Comparison of ENCODE assay signal across 16 cellular contexts in genomic region chrX:259692-260355, GRCh38. TPM values are rescaled to one million over a fixed set of nuclear protein-coding genes. Genes with fewer than 3 reads are reported as not detected.
DNase-seq lines count a peak whose midpoint lies in the region; ATAC-seq and TF ChIP-seq lines count a peak whose summit lies in the region.
"Had no signal": no experiment of that assay in that cellular context is flagged by ENCODE, and none has a peak within 500 bp of the region (broad histone marks: within the 10 kb centered on the region; RNA-seq: fewer than 3 reads in every experiment).

No MANE protein-coding gene starts in this region.

- H3K27ac ChIP-seq in GM23338 (ENCODE audit: low read depth) = peak overlapping the region; percentile 4; the same call in 1 of the 2 replicates
- H3K27ac ChIP-seq: adrenal gland, esophagus muscularis mucosa had no signal

- POLR2A ChIA-PET in Caco-2 (lab: Charles Lee) = no interaction called here

- H3K4me1 ChIP-seq in Caco-2 = peaks cover 32% of the 10 kb centered on the region
- H3K4me1 ChIP-seq in GM23338 (ENCODE audit: insufficient read depth) = no peaks in the 10 kb centered on the region; the same call in 1 of the 2 replicates
- peaks cover 8% of the 10 kb centered on the region for H3K4me1 ChIP-seq in mucosa of descending colon (ENCODE audit: low read depth)

- ATAC-seq in GM23338 (no peak; the same call in 2 of the 3 replicates), mucosa of descending colon (peak; percentile 56), HG02588 (IDR thresholded peaks at IDR 0.05; ENCODE audit: unreplicated experiment) (no peak), GM18519 (IDR thresholded peaks at IDR 0.05; ENCODE audit: low FRiP score, unreplicated experiment) (no peak)

- DNase-seq in Caco-2 = peak; percentile 49 to 62
- peak; percentile 56 for DNase-seq in GM23338 (ENCODE audit: low spot score)
- no peak for DNase-seq in activated naive CD8-positive, alpha-beta T cell treated with anti-CD3 and anti-CD28 coated beads for 36 hours
- DNase-seq in mucosa of descending colon = peak in 2 of 3 donors; percentile 19 to 54
- no peak for DNase-seq in activated T-cell treated with anti-CD3 and anti-CD28 coated beads, Interleukin-2, amount 50 U/mL, for 24 hours
- no peak for DNase-seq in activated T-cell treated with anti-CD3 and anti-CD28 coated beads for 4 hours
- DNase-seq: adrenal gland; CD4-positive, alpha-beta T cell; GF-D8; hippocampal formation; NCI-H1105; NCI-H510A treated with DMSO at 0.1 percent for 48 hours had no signal

- H3K36me3 Mint-ChIP-seq in Caco-2 (ENCODE audit: insufficient read depth, unreplicated experiment) = peaks cover 13% of the 10 kb centered on the region
- H3K36me3 Mint-ChIP-seq in GM23338 (ENCODE audit: low read depth) = peaks cover 3% of the 10 kb centered on the region; the same call in 2 of the 3 replicates
- H3K36me3 Mint-ChIP-seq in activated naive CD8-positive, alpha-beta T cell treated with anti-CD3 and anti-CD28 coated beads for 36 hours = no peaks in the 10 kb centered on the region
- H3K36me3 Mint-ChIP-seq in activated T-cell treated with anti-CD3 and anti-CD28 coated beads, Interleukin-2, amount 50 U/mL, for 24 hours (ENCODE audit: low read depth) = no peaks in the 10 kb centered on the region
- H3K36me3 Mint-ChIP-seq: IgD-negative memory B cell had no signal

- H3K9me3 Mint-ChIP-seq in Caco-2 (ENCODE audit: unreplicated experiment) (no peaks in the 10 kb centered on the region), GM23338 (peaks cover 69% of the 10 kb centered on the region)
- H3K9me3 Mint-ChIP-seq in activated naive CD8-positive, alpha-beta T cell treated with anti-CD3 and anti-CD28 coated beads for 36 hours = no peaks in the 10 kb centered on the region
- H3K9me3 Mint-ChIP-seq in activated T-cell treated with anti-CD3 and anti-CD28 coated beads, Interleukin-2, amount 50 U/mL, for 24 hours = no peaks in the 10 kb centered on the region
- H3K9me3 Mint-ChIP-seq: CD4-positive, alpha-beta T cell; IgD-negative memory B cell had no signal

- H3K4me3 ChIP-seq in Caco-2 (ENCODE audit: low read depth, low read length) (no peak overlapping the region), GM23338 (no peak overlapping the region), mucosa of descending colon (no peak overlapping the region)
- H3K4me3 ChIP-seq: adrenal gland, esophagus muscularis mucosa had no signal

- H3K4me1 Mint-ChIP-seq in Caco-2 (ENCODE audit: low read depth, unreplicated experiment) = peaks cover 29% of the 10 kb centered on the region
- H3K4me1 Mint-ChIP-seq in GM23338 = no peaks in the 10 kb centered on the region
- no peaks in the 10 kb centered on the region for H3K4me1 Mint-ChIP-seq in activated naive CD8-positive, alpha-beta T cell treated with anti-CD3 and anti-CD28 coated beads for 36 hours
- no peaks in the 10 kb centered on the region for H3K4me1 Mint-ChIP-seq in activated T-cell treated with anti-CD3 and anti-CD28 coated beads, Interleukin-2, amount 50 U/mL, for 24 hours (ENCODE audit: low read depth)

- peak overlapping the region; percentile 48 for H3K27ac Mint-ChIP-seq in Caco-2 (ENCODE audit: unreplicated experiment)
- H3K27ac Mint-ChIP-seq in GM23338 = no peak overlapping the region; the same call in 1 of the 2 replicates
- H3K27ac Mint-ChIP-seq in activated naive CD8-positive, alpha-beta T cell treated with anti-CD3 and anti-CD28 coated beads for 36 hours = no peak overlapping the region
- no peak overlapping the region for H3K27ac Mint-ChIP-seq in activated T-cell treated with anti-CD3 and anti-CD28 coated beads, Interleukin-2, amount 50 U/mL, for 24 hours
- H3K27ac Mint-ChIP-seq: CD4-positive, alpha-beta T cell had no signal

- H3K4me2 ChIP-seq in GM23338 = peak overlapping the region; percentile 31; the same call in 1 of the 2 replicates

- CTCF ChIA-PET in Caco-2 (lab: Charles Lee) = no interaction called here

- H3K4me3 Mint-ChIP-seq in Caco-2 (ENCODE audit: unreplicated experiment) (no peak overlapping the region), GM23338 (no peak overlapping the region)
- H3K4me3 Mint-ChIP-seq in activated naive CD8-positive, alpha-beta T cell treated with anti-CD3 and anti-CD28 coated beads for 36 hours = peak overlapping the region; percentile 18
- H3K4me3 Mint-ChIP-seq in activated T-cell treated with anti-CD3 and anti-CD28 coated beads, Interleukin-2, amount 50 U/mL, for 24 hours = no peak overlapping the region
- H3K4me3 Mint-ChIP-seq: CD4-positive, alpha-beta T cell had no signal

- no peaks in the 10 kb centered on the region for H4K20me1 ChIP-seq in GM23338 (replicated peaks; ENCODE audit: insufficient read depth)

- peaks cover 12% of the 10 kb centered on the region; the same call in 1 of the 2 replicates for H3F3A ChIP-seq in GM23338 (replicated peaks; ENCODE audit: low read depth)

- H3K27me3 Mint-ChIP-seq in Caco-2 (ENCODE audit: insufficient read depth, unreplicated experiment) (no peaks in the 10 kb centered on the region), GM23338 (ENCODE audit: insufficient read depth, low read depth, poor library complexity) (peaks cover 2% of the 10 kb centered on the region)
- H3K27me3 Mint-ChIP-seq in activated naive CD8-positive, alpha-beta T cell treated with anti-CD3 and anti-CD28 coated beads for 36 hours = no peaks in the 10 kb centered on the region
- H3K27me3 Mint-ChIP-seq in activated T-cell treated with anti-CD3 and anti-CD28 coated beads, Interleukin-2, amount 50 U/mL, for 24 hours = no peaks in the 10 kb centered on the region
- H3K27me3 Mint-ChIP-seq: CD4-positive, alpha-beta T cell; IgD-negative memory B cell had no signal

- H2AFZ ChIP-seq in GM23338 = no peak overlapping the region

- no TSS peak for BruUV-seq in Caco-2 (replicated peaks; lab: Mats Ljungman, UMichigan)

- H3K36me3 ChIP-seq in Caco-2 (ENCODE audit: control insufficient read depth, insufficient read depth, low read length) = no peaks in the 10 kb centered on the region
- H3K36me3 ChIP-seq in GM23338 (ENCODE audit: insufficient read depth) = no peaks in the 10 kb centered on the region
- H3K36me3 ChIP-seq in mucosa of descending colon (ENCODE audit: low read depth) = no peaks in the 10 kb centered on the region
- H3K36me3 ChIP-seq: adrenal gland, esophagus muscularis mucosa had no signal

- H3K27me3 ChIP-seq in Caco-2 (replicated peaks; ENCODE audit: control insufficient read depth, insufficient read depth, low read length) = no peaks in the 10 kb centered on the region
- no peaks in the 10 kb centered on the region for H3K27me3 ChIP-seq in GM23338 (ENCODE audit: insufficient read depth)
- H3K27me3 ChIP-seq: adrenal gland had no signal

- H3K79me2 ChIP-seq in GM23338 (replicated peaks; ENCODE audit: insufficient read depth) = no peaks in the 10 kb centered on the region

- no peaks in the 10 kb centered on the region for H3K9me2 ChIP-seq in GM23338 (ENCODE audit: insufficient read depth)

- H3K9me3 ChIP-seq in Caco-2 = no peaks in the 10 kb centered on the region
- no peaks in the 10 kb centered on the region for H3K9me3 ChIP-seq in mucosa of descending colon
- H3K9me3 ChIP-seq: adrenal gland, esophagus muscularis mucosa had no signal

- TF ChIP-seq CTCF in Caco-2 (IDR thresholded peaks at IDR 0.05; ENCODE audit: insufficient read depth in 1 of 2, low read depth in 1 of 2, low read length in 1 of 2, severe bottlenecking in 1 of 2, unreplicated experiment in 1 of 2) (no peak), GM23338 (conservative IDR thresholded peaks at IDR 0.05; ENCODE audit: low read depth in 2 of 2) (no peak), mucosa of descending colon (IDR thresholded peaks at IDR 0.05) (no peak)

- intact Hi-C loops in Caco-2 (cut with micrococcal nuclease; ENCODE audit: unreplicated experiment) (no loop called here), mucosa of descending colon (cut with DNase I, micrococcal nuclease) (no loop called here)

TF ChIP-seq in GM23338, 12 proteins besides CTCF, POLR2A, EP300 and RAD21:
- no peak for TF ChIP-seq STAT1 (IDR thresholded peaks at IDR 0.05; ENCODE audit: unreplicated experiment)
- TF ChIP-seq POLR2AphosphoS5 (IDR thresholded peaks at IDR 0.05; ENCODE audit: low read depth) = no peak

RNA-seq across cellular contexts. Expression of gene PLCXD1, which starts 21.4 kb away (rescaled TPM):
- 53.9 and 59.6 TPM in 2 replicates for total RNA-seq in Caco-2 (2022)
- 95.9 and 112 TPM in 2 replicates for total RNA-seq in GM23338 (2014; rRNA removed; shearing (Covaris generic))
- polyA plus RNA-seq in GM23338 (2016; fragmentation: Nextera tagmentation; extraction: Ambion mirVana) = 48.7 and 50.9 TPM in 2 replicates
- total RNA-seq in activated naive CD8-positive, alpha-beta T cell treated with anti-CD3 and anti-CD28 coated beads for 36 hours = 10 to 100 TPM; 43.1 to 43.8 TPM
- 10 to 100 TPM; 12.6 to 20.7 (median 13.8) TPM for total RNA-seq in mucosa of descending colon

RNA-seq across cellular contexts. Expression of gene GTPBP6, which starts 58.8 kb away (rescaled TPM):
- total RNA-seq in Caco-2 (2022) (72.4 and 75.0 TPM in 2 replicates), mucosa of descending colon (10 to 100 TPM; 49.8 to 55.8 (median 54.1) TPM)
- 57.4 and 66.8 TPM in 2 replicates for total RNA-seq in GM23338 (2014; rRNA removed; shearing (Covaris generic))
- polyA plus RNA-seq in GM23338 (2016; fragmentation: Nextera tagmentation; extraction: Ambion mirVana) = 41.4 and 43.6 TPM in 2 replicates
- 10 to 100 TPM; 70.5 to 71.7 TPM for total RNA-seq in activated naive CD8-positive, alpha-beta T cell treated with anti-CD3 and anti-CD28 coated beads for 36 hours

Comparison
In these comparisons a context has a peak if more than half of its experiments do, and no peak if none do; other contexts are left out.
1. DNase-seq: peak in Caco-2 (2 of 2), GM23338 (single experiment) and mucosa of descending colon (2 of 3); none in activated naive CD8-positive, alpha-beta T cell treated with anti-CD3 and anti-CD28 coated beads for 36 hours (single experiment), activated T-cell treated with anti-CD3 and anti-CD28 coated beads, Interleukin-2, amount 50 U/mL, for 24 hours (single experiment) and activated T-cell treated with anti-CD3 and anti-CD28 coated beads for 4 hours (single experiment).